In genomic region chr5:115169392-115170127, GRCh38 we compare ENCODE assay signal across 8 cellular contexts. TPM values are rescaled to one million over a fixed set of nuclear protein-coding genes. Genes with fewer than 3 reads are reported as not detected.
DNase-seq lines count a peak whose midpoint lies in the region; ATAC-seq and TF ChIP-seq lines count a peak whose summit lies in the region.

A gene with protein sequence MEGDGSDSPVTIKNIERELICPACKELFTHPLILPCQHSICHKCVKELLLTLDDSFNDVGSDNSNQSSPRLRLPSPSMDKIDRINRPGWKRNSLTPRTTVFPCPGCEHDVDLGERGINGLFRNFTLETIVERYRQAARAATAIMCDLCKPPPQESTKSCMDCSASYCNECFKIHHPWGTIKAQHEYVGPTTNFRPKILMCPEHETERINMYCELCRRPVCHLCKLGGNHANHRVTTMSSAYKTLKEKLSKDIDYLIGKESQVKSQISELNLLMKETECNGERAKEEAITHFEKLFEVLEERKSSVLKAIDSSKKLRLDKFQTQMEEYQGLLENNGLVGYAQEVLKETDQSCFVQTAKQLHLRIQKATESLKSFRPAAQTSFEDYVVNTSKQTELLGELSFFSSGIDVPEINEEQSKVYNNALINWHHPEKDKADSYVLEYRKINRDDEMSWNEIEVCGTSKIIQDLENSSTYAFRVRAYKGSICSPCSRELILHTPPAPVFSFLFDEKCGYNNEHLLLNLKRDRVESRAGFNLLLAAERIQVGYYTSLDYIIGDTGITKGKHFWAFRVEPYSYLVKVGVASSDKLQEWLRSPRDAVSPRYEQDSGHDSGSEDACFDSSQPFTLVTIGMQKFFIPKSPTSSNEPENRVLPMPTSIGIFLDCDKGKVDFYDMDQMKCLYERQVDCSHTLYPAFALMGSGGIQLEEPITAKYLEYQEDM (minus strand): TSS chr5:115169908. CDS start chr5:115169634, 274 bp downstream.

- ATAC-seq in GM19452 (IDR thresholded peaks at IDR 0.05; ENCODE audit: unreplicated experiment) (peak; percentile 99), HG03571 (IDR thresholded peaks at IDR 0.05; ENCODE audit: unreplicated experiment) (peak; percentile 98)
- peak; percentile 96 for ATAC-seq in activated CD8-positive, alpha-beta T cell treated with anti-CD3 and anti-CD28 coated beads for 36 hours

- no peak for TF ChIP-seq CTCF in activated CD8-positive, alpha-beta T cell treated with anti-CD3 and anti-CD28 coated beads for 36 hours (IDR thresholded peaks at IDR 0.05)

- CTCF ChIA-PET in CD4-positive, alpha-beta memory T cell (lab: Charles Lee; ENCODE audit: partially characterized antibody), result no interaction called here
- CTCF ChIA-PET in activated CD8-positive, alpha-beta T cell treated with anti-CD3 and anti-CD28 coated beads for 36 hours (lab: Charles Lee), result no interaction called here

- H3K9me3 Mint-ChIP-seq in CD4-positive, alpha-beta memory T cell, result peaks cover 0 to 17% (median 11%) of the 10 kb centered on the region in 8 donors
- H3K9me3 Mint-ChIP-seq in activated CD8-positive, alpha-beta T cell treated with anti-CD3 and anti-CD28 coated beads for 36 hours, result peaks cover 8% of the 10 kb centered on the region

- peak within 1 kb of the TSS; percentile 79 to 84 (median 81) for H3K4me3 Mint-ChIP-seq in CD4-positive, alpha-beta memory T cell
- peak within 1 kb of the TSS; percentile 78 for H3K4me3 Mint-ChIP-seq in activated CD8-positive, alpha-beta T cell treated with anti-CD3 and anti-CD28 coated beads for 36 hours

- H3K4me3 ChIP-seq in CD4-positive, alpha-beta memory T cell (ENCODE audit: low read length in 2 of 2), result peak within 1 kb of the TSS; percentile 17 to 67
- peak within 1 kb of the TSS; percentile 98 for H3K4me3 ChIP-seq in ectodermal cell (ENCODE audit: insufficient read depth, low read depth, low read length)

- intact Hi-C loops in CD4-positive, alpha-beta memory T cell (cut with micrococcal nuclease), result loop anchor here (1.0 to 5.0 kb wide), 3 partner anchors 11 to 673 kb away; partner anchors contain the start of genes AP3S1, ATG12 and FEM1C
- intact Hi-C loops in activated CD8-positive, alpha-beta T cell treated with anti-CD3 and anti-CD28 coated beads for 36 hours (cut with micrococcal nuclease), result loop anchor here (5.0 kb wide), 1 partner anchor 78 kb away; no protein-coding TSS in a partner anchor

- POLR2A ChIA-PET in CD4-positive, alpha-beta memory T cell (lab: Charles Lee; ENCODE audit: partially characterized antibody), result interaction anchor here (0.6 to 0.7 kb wide), 2 partner anchors 9 to 47 kb away, joined by 3 read pairs; no protein-coding TSS in a partner anchor
- POLR2A ChIA-PET in activated CD8-positive, alpha-beta T cell treated with anti-CD3 and anti-CD28 coated beads for 36 hours (lab: Charles Lee), result interaction anchor here (1.2 kb wide), 1 partner anchor 10 kb away, joined by 3 read pairs; no protein-coding TSS in a partner anchor

- no peaks in the 10 kb centered on the region for H3K36me3 Mint-ChIP-seq in CD4-positive, alpha-beta memory T cell
- H3K36me3 Mint-ChIP-seq in activated CD8-positive, alpha-beta T cell treated with anti-CD3 and anti-CD28 coated beads for 36 hours (ENCODE audit: low read depth), result peaks cover 3% of the 10 kb centered on the region

- no peaks in the 10 kb centered on the region for H3K36me3 ChIP-seq in CD4-positive, alpha-beta memory T cell (ENCODE audit: insufficient read depth, low read length)
- peaks cover 16% of the 10 kb centered on the region for H3K36me3 ChIP-seq in ectodermal cell (ENCODE audit: control insufficient read depth, insufficient read depth, low read length)

- H3K27ac ChIP-seq in CD4-positive, alpha-beta memory T cell (ENCODE audit: low read depth, low read length), result no peak within 1 kb of the TSS
- H3K27ac ChIP-seq in ectodermal cell (ENCODE audit: insufficient read depth, low read depth, low read length, poor library complexity, severe bottlenecking), result peak within 1 kb of the TSS; percentile 91

- peaks cover 38 to 48% of the 10 kb centered on the region in 2 donors for H3K27me3 Mint-ChIP-seq in CD4-positive, alpha-beta memory T cell
- H3K27me3 Mint-ChIP-seq in activated CD8-positive, alpha-beta T cell treated with anti-CD3 and anti-CD28 coated beads for 36 hours, result peaks cover 54% of the 10 kb centered on the region

- H3K4me1 ChIP-seq in CD4-positive, alpha-beta memory T cell (ENCODE audit: insufficient read depth, low read length), result peaks cover 21% of the 10 kb centered on the region
- H3K4me1 ChIP-seq in ectodermal cell (ENCODE audit: control insufficient read depth, insufficient read depth, low read length), result peaks cover 7% of the 10 kb centered on the region

- H3K9me3 ChIP-seq in CD4-positive, alpha-beta memory T cell (ENCODE audit: control insufficient read depth in 1 of 2, low read length in 2 of 2), result no peaks in the 10 kb centered on the region
- peaks cover 4% of the 10 kb centered on the region for H3K9me3 ChIP-seq in ectodermal cell (ENCODE audit: control insufficient read depth, low read length)

- peaks cover 42% of the 10 kb centered on the region for H3K27me3 ChIP-seq in CD4-positive, alpha-beta memory T cell (ENCODE audit: insufficient read depth, low read length)
- peaks cover 47% of the 10 kb centered on the region for H3K27me3 ChIP-seq in ectodermal cell (ENCODE audit: control insufficient read depth, insufficient read depth, low read length, poor library complexity, severe bottlenecking)

- 0% methylated on average over 77 of the region's 77 CpGs for WGBS in ectodermal cell, 2 experiments

- peak within 1 kb of the TSS in 3 of 7 donors; percentile 25 to 64 (median 41) for H3K27ac Mint-ChIP-seq in CD4-positive, alpha-beta memory T cell
- no peak within 1 kb of the TSS for H3K27ac Mint-ChIP-seq in activated CD8-positive, alpha-beta T cell treated with anti-CD3 and anti-CD28 coated beads for 36 hours

- H3K4me1 Mint-ChIP-seq in CD4-positive, alpha-beta memory T cell, result peaks cover 2 to 13% (median 11%) of the 10 kb centered on the region in 4 donors
- H3K4me1 Mint-ChIP-seq in activated CD8-positive, alpha-beta T cell treated with anti-CD3 and anti-CD28 coated beads for 36 hours (ENCODE audit: low read depth), result peaks cover 10% of the 10 kb centered on the region

- DNase-seq in CD4-positive, alpha-beta memory T cell, result peak; percentile 83 to 87 (median 86)
- peak; percentile 95 for DNase-seq in NCI-H774 (lab: John Stamatoyannopoulos, UW)
- DNase-seq in activated CD8-positive, alpha-beta T cell treated with anti-CD3 and anti-CD28 coated beads for 36 hours, result peak; percentile 94
- DNase-seq in medulla oblongata (ENCODE audit: extremely low spot score), result peak; percentile 94
- DNase-seq in stimulated activated CD4-positive, alpha-beta T cell treated with anti-CD3 and anti-CD28 coated beads, TNF-alpha, amount 100 ng/mL, for 4 hours (ENCODE audit: low read depth in 3 of 3), result peak; percentile 79 to 87 (median 83)

RNA-seq across cellular contexts. Expression of the gene that starts here (rescaled TPM):
- total RNA-seq in CD4-positive, alpha-beta memory T cell, result not detected
- polyA plus RNA-seq in CD4-positive, alpha-beta memory T cell, result not detected
- total RNA-seq in activated CD8-positive, alpha-beta T cell treated with anti-CD3 and anti-CD28 coated beads for 36 hours, result under 1 TPM; 0.18 to 0.72 TPM
- 16.2 TPM for polyA plus RNA-seq in ectodermal cell (2013, experiment 1 of 4)
- polyA plus RNA-seq in ectodermal cell (2013, experiment 2 of 4), result 19.3 TPM
- polyA plus RNA-seq in ectodermal cell (2013, experiment 3 of 4), result 17.2 TPM
- polyA plus RNA-seq in ectodermal cell (2013, experiment 4 of 4), result 19.0 TPM

Comparison
In these comparisons a context has a peak if more than half of its experiments do, and no peak if none do; other contexts are left out.
1. Peak in DNase-seq and H3K4me3 ChIP-seq in CD4-positive, alpha-beta memory T cell; RNA of the gene not detected or under 1 TPM.
2. Peak in DNase-seq and ATAC-seq in activated CD8-positive, alpha-beta T cell treated with anti-CD3 and anti-CD28 coated beads for 36 hours; RNA of the gene not detected or under 1 TPM.